ENCODE assay signal across 24 cellular contexts in the genomic region with DNA sequence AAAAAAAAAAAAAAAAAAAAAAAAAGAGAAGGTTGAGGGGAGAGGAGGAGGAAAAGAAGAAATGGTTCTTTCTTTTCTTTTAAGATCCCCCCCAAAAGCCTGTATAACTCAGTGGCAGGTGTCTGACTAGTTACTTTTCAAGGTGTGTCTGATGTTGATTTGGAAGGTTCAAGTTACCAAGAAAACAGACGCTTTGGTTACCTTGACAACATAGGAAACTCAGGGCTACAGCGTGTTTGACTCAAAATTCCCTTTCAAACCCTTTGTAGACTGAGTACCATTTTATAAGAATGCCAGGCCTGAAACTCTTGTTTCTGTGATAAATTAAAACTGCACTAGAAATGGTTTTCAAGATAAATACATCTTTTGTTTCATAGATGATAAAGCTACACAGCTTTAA.
A peak's percentile ranks its signal among the peaks of the same experiment; 100 is the strongest.
DNase-seq lines count a peak whose midpoint lies in the region; ATAC-seq, FAIRE-seq and TF ChIP-seq lines count a peak whose summit lies in the region.
"Had no signal": no experiment of that assay in that cellular context is flagged by ENCODE, and none has a peak within 500 bp of the region (broad histone marks: within the 10 kb centered on the region; RNA-seq: fewer than 3 reads in every experiment).

No MANE protein-coding gene starts in this region.

- H3K36me3 Mint-ChIP-seq in WTC11 (no peaks in the 10 kb centered on the region), mesothelial cell of epicardium (no peaks in the 10 kb centered on the region), H9 (ENCODE audit: insufficient read depth in 1 of 3, low read depth in 3 of 3) (peaks cover 0 to 15% (median 10%) of the 10 kb centered on the region in 3 experiments; a peak in 4 of 7 replicates)
- H3K36me3 Mint-ChIP-seq: CD8-positive, alpha-beta memory T cell; IgD-negative memory B cell had no signal

- no peak for FAIRE-seq in urothelium cell line (lab: Jason Lieb, UNC)

- no peak overlapping the region for H3K14ac ChIP-seq in H9 (ENCODE audit: insufficient read depth, low read length)

- H2BK20ac ChIP-seq in H9 (ENCODE audit: low read depth, low read length, poor library complexity, severe bottlenecking) = no peak overlapping the region

- no peak overlapping the region for H2AK5ac ChIP-seq in H9 (ENCODE audit: insufficient read length, low read length)

- H4K5ac ChIP-seq in H9 (ENCODE audit: insufficient read length, low read depth, low read length) = no peak overlapping the region

- no peak overlapping the region for H2BK15ac ChIP-seq in H9 (ENCODE audit: low read depth, low read length)

- no peak overlapping the region for H4K8ac ChIP-seq in H9 (replicated peaks; ENCODE audit: insufficient read length, low read depth, low read length)

- no peak overlapping the region for H3T11ph ChIP-seq in H9 (ENCODE audit: low read length)

- no peak overlapping the region for H3K4me2 ChIP-seq in H9 (ENCODE audit: insufficient read depth, insufficient read length, low read length)

- H3K9me3 ChIP-seq in H9 (ENCODE audit: control insufficient read depth, low read depth, low read length) = no peaks in the 10 kb centered on the region
- H3K9me3 ChIP-seq: SJSA1 had no signal

- no peaks in the 10 kb centered on the region for H3K79me1 ChIP-seq in H9 (ENCODE audit: insufficient read depth, low read depth, low read length, poor library complexity, severe bottlenecking)

- H3K4me1 ChIP-seq in H9 (ENCODE audit: insufficient read depth, low read length) = no peaks in the 10 kb centered on the region; the same call in 1 of the 2 replicates
- H3K4me1 ChIP-seq: SJSA1 had no signal

- H3K18ac ChIP-seq in H9 (ENCODE audit: insufficient read length, low read depth, low read length) = no peak overlapping the region

- H3K79me2 ChIP-seq in H9 (ENCODE audit: insufficient read depth, low read length) = no peaks in the 10 kb centered on the region

- no peaks in the 10 kb centered on the region for H3K23me2 ChIP-seq in H9 (ENCODE audit: insufficient read length, low read depth, low read length, poor library complexity, severe bottlenecking)

- no peak overlapping the region for H2AFZ ChIP-seq in H9 (ENCODE audit: low read length)

- no peaks in the 10 kb centered on the region for H4K20me1 ChIP-seq in H9 (ENCODE audit: control insufficient read depth, insufficient read depth, insufficient read length)

- H3K27ac Mint-ChIP-seq in WTC11 (no peak overlapping the region), mesothelial cell of epicardium (peak overlapping the region; percentile 11), H9 (no peak overlapping the region)
- H3K27ac Mint-ChIP-seq: CD8-positive, alpha-beta memory T cell; IgD-negative memory B cell had no signal

- ATAC-seq in WTC11 (peak; percentile 26; the same call in 1 of the 2 replicates), GM21390 (IDR thresholded peaks at IDR 0.05; ENCODE audit: unreplicated experiment) (no peak)
- ATAC-seq: HCT116, Right ventricle myocardium inferior had no signal

- H3K4me1 Mint-ChIP-seq in WTC11 (peaks cover 5% of the 10 kb centered on the region), mesothelial cell of epicardium (peaks cover 8% of the 10 kb centered on the region), H9 (peaks cover 2 to 3% of the 10 kb centered on the region in 2 experiments; a peak in 2 of 4 replicates)
- H3K4me1 Mint-ChIP-seq: CD8-positive, alpha-beta memory T cell; IgD-negative memory B cell had no signal

- H3K9me3 Mint-ChIP-seq in WTC11 = peaks cover 9% of the 10 kb centered on the region
- H3K9me3 Mint-ChIP-seq in mesothelial cell of epicardium = peaks cover 7% of the 10 kb centered on the region
- H3K9me3 Mint-ChIP-seq in H9 = peaks cover 0 to 3% of the 10 kb centered on the region in 2 experiments; a peak in 3 of 5 replicates

- no peak overlapping the region for H2BK5ac ChIP-seq in H9 (ENCODE audit: insufficient read length, low read length)

- no peak overlapping the region for H3K4ac ChIP-seq in H9 (ENCODE audit: low read depth, low read length)

- no peak overlapping the region for H3K9ac ChIP-seq in H9 (ENCODE audit: extremely low read depth, insufficient read length, low read length)

- H4K91ac ChIP-seq in H9 (ENCODE audit: insufficient read length, low read depth, low read length) = no peak overlapping the region

- H3K27ac ChIP-seq in H9 (ENCODE audit: insufficient read length, low read depth, low read length) = no peak overlapping the region
- H3K27ac ChIP-seq: C4-2B, SJSA1 had no signal

- CTCF ChIA-PET in WTC11 (lab: Charles Lee) = no interaction called here

- no peak overlapping the region for H3K4me3 Mint-ChIP-seq in WTC11
- H3K4me3 Mint-ChIP-seq in mesothelial cell of epicardium = no peak overlapping the region
- no peak overlapping the region for H3K4me3 Mint-ChIP-seq in H9
- H3K4me3 Mint-ChIP-seq: CD8-positive, alpha-beta memory T cell; IgD-negative memory B cell had no signal

- POLR2A ChIA-PET in WTC11 (lab: Charles Lee) = no interaction called here

- H3K27me3 ChIP-seq in H9 (ENCODE audit: insufficient read depth, low read length) = no peaks in the 10 kb centered on the region
- H3K27me3 ChIP-seq: SJSA1 had no signal

- H3K23ac ChIP-seq in H9 (ENCODE audit: insufficient read length, low read depth, low read length) = no peak overlapping the region

- WGBS in H9 (ENCODE audit: extremely low coverage, insufficient read length, low lambda C conversion rate) = no CpG with 5 or more reads among the region's 2 CpGs

- H3K56ac ChIP-seq in H9 (ENCODE audit: insufficient read length, low read depth, low read length) = no peak overlapping the region

- TF ChIP-seq CTCF in WTC11 (IDR thresholded peaks at IDR 0.05) = no peak
- no peak for TF ChIP-seq CTCF in mesothelial cell of epicardium (IDR thresholded peaks at IDR 0.05; ENCODE audit: unreplicated experiment)
- no peak for TF ChIP-seq CTCF in H9 (conservative IDR thresholded peaks at IDR 0.05)

- peak; percentile 16 for DNase-seq in NCI-H2196 (lab: John Stamatoyannopoulos, UW; ENCODE audit: unreplicated experiment)
- no peak for DNase-seq in NCI-H2196 treated with DMSO at 0.1 percent for 48 hours (lab: John Stamatoyannopoulos, UW; ENCODE audit: unreplicated experiment)
- peak; percentile 81 for DNase-seq in NCI-H2171 treated with DMSO at 0.1 percent for 48 hours (lab: John Stamatoyannopoulos, UW)
- DNase-seq in WTC11 (ENCODE audit: low spot score) = no peak
- no peak for DNase-seq in mesothelial cell of epicardium (ENCODE audit: low spot score in 2 of 2, unreplicated experiment in 2 of 2)
- no peak for DNase-seq in urothelium cell line (ENCODE audit: low spot score)
- no peak for DNase-seq in H9
- DNase-seq: CD8-positive, alpha-beta memory T cell; EL; GF-D8; GOT3; Karpas-422; MV-4-11; NCI-H1105 treated with DMSO at 0.1 percent for 48 hours; NCI-H187 treated with DMSO at 0.1 percent for 48 hours; NCI-H446 treated with DMSO at 0.1 percent for 48 hours; NCI-H526 treated with DMSO at 0.1 percent for 48 hours; T-helper 1 cell had no signal

- H3K27me3 Mint-ChIP-seq in WTC11 (ENCODE audit: low read depth) = no peaks in the 10 kb centered on the region
- H3K27me3 Mint-ChIP-seq in mesothelial cell of epicardium (ENCODE audit: low read depth) = no peaks in the 10 kb centered on the region
- H3K27me3 Mint-ChIP-seq in H9 (ENCODE audit: low read depth) = no peaks in the 10 kb centered on the region
- H3K27me3 Mint-ChIP-seq: IgD-negative memory B cell had no signal

- no peak overlapping the region for H2BK120ac ChIP-seq in H9 (ENCODE audit: low read depth, low read length, poor library complexity, severe bottlenecking)

- H2BK12ac ChIP-seq in H9 (ENCODE audit: insufficient read length, low read depth, low read length) = no peak overlapping the region

TF ChIP-seq in WTC11, 78 proteins besides CTCF, POLR2A, EP300 and RAD21 (continues in another document):
- no peak for TF ChIP-seq ZNF317 (CRISPR knock-in tag; IDR thresholded peaks at IDR 0.05; ENCODE audit: borderline replicate concordance, low read depth)
- TF ChIP-seq ZNF425 (CRISPR knock-in tag; conservative IDR thresholded peaks at IDR 0.05) = no peak
- no peak for TF ChIP-seq USF1 (CRISPR knock-in tag; IDR thresholded peaks at IDR 0.05)
- TF ChIP-seq KAT7 (CRISPR knock-in tag; IDR thresholded peaks at IDR 0.05; ENCODE audit: borderline replicate concordance) = no peak
- no peak for TF ChIP-seq MYBL2 (CRISPR knock-in tag; IDR thresholded peaks at IDR 0.05)
- TF ChIP-seq E2F5 (CRISPR knock-in tag; IDR thresholded peaks at IDR 0.05) = no peak
- TF ChIP-seq GRHL2 (CRISPR knock-in tag; IDR thresholded peaks at IDR 0.05; ENCODE audit: insufficient replicate concordance, severe bottlenecking) = no peak
- no peak for TF ChIP-seq EMX1 (CRISPR knock-in tag; IDR thresholded peaks at IDR 0.05)
- TF ChIP-seq CREM (CRISPR knock-in tag; IDR thresholded peaks at IDR 0.05) = no peak
- TF ChIP-seq FOXK1 (CRISPR knock-in tag; IDR thresholded peaks at IDR 0.05) = no peak

Comparison
In these comparisons a context has a peak if more than half of its experiments do, and no peak if none do; other contexts are left out.
1. DNase-seq: peak in NCI-H2196 (single experiment) and NCI-H2171 treated with DMSO at 0.1 percent for 48 hours (single experiment); none in NCI-H2196 treated with DMSO at 0.1 percent for 48 hours (single experiment), WTC11 (single experiment), mesothelial cell of epicardium (0 of 2), urothelium cell line (single experiment) and H9 (single experiment).